ENCODE assay signal across 12 cellular contexts in the genomic region with DNA sequence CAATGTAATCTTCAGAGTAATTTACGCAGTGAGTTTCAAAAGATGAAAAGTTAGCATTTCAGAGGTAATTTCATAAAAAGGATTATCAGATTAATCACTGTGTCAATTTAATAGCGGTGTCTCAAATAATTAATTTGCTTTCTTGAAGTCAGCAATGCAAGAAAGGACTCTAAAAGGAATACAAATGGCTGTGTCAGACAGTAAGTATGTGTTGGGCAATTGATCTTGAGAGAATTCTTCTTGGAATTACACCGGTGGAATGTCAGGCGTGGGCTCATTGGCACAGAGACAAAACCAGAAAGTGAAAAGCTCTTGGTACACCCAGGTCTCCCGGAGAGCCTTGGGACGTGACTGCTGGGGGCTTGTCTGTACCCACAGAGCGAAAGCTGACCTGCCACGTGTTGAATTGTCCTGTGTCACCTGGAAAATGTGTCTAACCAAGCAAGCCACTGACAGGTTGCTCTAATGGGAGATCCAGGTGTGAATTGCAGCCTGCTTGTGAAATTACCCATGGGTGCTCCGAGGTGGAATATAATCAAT.
DNase-seq lines count a peak whose midpoint lies in the region; ATAC-seq, FAIRE-seq and TF ChIP-seq lines count a peak whose summit lies in the region.
"Had no signal": no experiment of that assay in that cellular context is flagged by ENCODE, and none has a peak within 500 bp of the region (broad histone marks: within the 10 kb centered on the region; RNA-seq: fewer than 3 reads in every experiment).

No MANE protein-coding gene starts in this region.

- H3K36me3 ChIP-seq in bronchial epithelial cell (ENCODE audit: control insufficient read depth, insufficient read depth, low read length) = no peaks in the 10 kb centered on the region
- peaks cover 0 to 3% of the 10 kb centered on the region in 2 donors for H3K36me3 ChIP-seq in mucosa of rectum (ENCODE audit: control insufficient read depth in 2 of 2, insufficient read depth in 2 of 2, low read length in 2 of 2)
- no peaks in the 10 kb centered on the region for H3K36me3 ChIP-seq in WERI-Rb-1

- no peaks in the 10 kb centered on the region for H3K9me3 Mint-ChIP-seq in IgD-negative memory B cell
- H3K9me3 Mint-ChIP-seq: activated T-cell treated with anti-CD3 and anti-CD28 coated beads, Interleukin-2, amount 50 U/mL, for 4 hours had no signal

- H3K4me1 Mint-ChIP-seq in IgD-negative memory B cell = peaks cover 28 to 32% (median 29%) of the 10 kb centered on the region in 3 donors

- no peaks in the 10 kb centered on the region for H3K27me3 ChIP-seq in bronchial epithelial cell (ENCODE audit: control insufficient read depth, insufficient read depth, low read length)
- no peaks in the 10 kb centered on the region for H3K27me3 ChIP-seq in mucosa of rectum (ENCODE audit: control insufficient read depth in 2 of 2, insufficient read depth in 2 of 2, low read length in 2 of 2)
- no peaks in the 10 kb centered on the region for H3K27me3 ChIP-seq in WERI-Rb-1 (ENCODE audit: insufficient read depth, low read depth, severe bottlenecking)
- H3K27me3 ChIP-seq: dorsolateral prefrontal cortex had no signal

- H3K4me3 Mint-ChIP-seq in IgD-negative memory B cell = peak overlapping the region in 3 of 4 donors; percentile 5 to 68 (median 54)
- H3K4me3 Mint-ChIP-seq: activated T-cell treated with anti-CD3 and anti-CD28 coated beads, Interleukin-2, amount 50 U/mL, for 4 hours had no signal

- no peaks in the 10 kb centered on the region for H3K36me3 Mint-ChIP-seq in IgD-negative memory B cell

- H3K4me3 ChIP-seq in AG09309 (ENCODE audit: control insufficient read depth, low read depth, low read length) = no peak overlapping the region
- H3K4me3 ChIP-seq in bronchial epithelial cell (ENCODE audit: low read depth, low read length) = no peak overlapping the region
- peak overlapping the region; percentile 37 to 43 for H3K4me3 ChIP-seq in mucosa of rectum (ENCODE audit: low read length in 2 of 2)
- no peak overlapping the region for H3K4me3 ChIP-seq in WERI-Rb-1 (ENCODE audit: low read depth, low read length)
- H3K4me3 ChIP-seq: dorsolateral prefrontal cortex had no signal

- peak overlapping the region in 1 of 2 donors; percentile 55 for H3K9ac ChIP-seq in mucosa of rectum (ENCODE audit: low read depth in 1 of 2, low read length in 2 of 2)

- H3K9me3 ChIP-seq in mucosa of rectum (ENCODE audit: control insufficient read depth in 2 of 2, low read length in 2 of 2) (no peaks in the 10 kb centered on the region), WERI-Rb-1 (ENCODE audit: severe bottlenecking) (no peaks in the 10 kb centered on the region)

- DNase-seq in AG09309 (ENCODE audit: low read depth) = peak; percentile 29
- peak; percentile 58 for DNase-seq in bronchial epithelial cell (ENCODE audit: low read depth)
- DNase-seq in NCI-H1105 treated with DMSO at 0.1 percent for 48 hours (lab: John Stamatoyannopoulos, UW) = no peak
- no peak for DNase-seq in WERI-Rb-1
- no peak for DNase-seq in NCI-H1694 (lab: John Stamatoyannopoulos, UW)
- DNase-seq: activated T-cell treated with anti-CD3 and anti-CD28 coated beads, Interleukin-2, amount 50 U/mL, for 4 hours; dorsolateral prefrontal cortex; NCI-H526 treated with DMSO at 0.1 percent for 48 hours; retina had no signal

- TF ChIP-seq CTCF in AG09309 (IDR thresholded peaks at IDR 0.05; ENCODE audit: control insufficient read depth, insufficient read depth, low read depth, low read length, missing control alignments) = no peak
- TF ChIP-seq CTCF in bronchial epithelial cell (IDR thresholded peaks at IDR 0.05; ENCODE audit: insufficient read depth, low read length, severe bottlenecking) = no peak
- TF ChIP-seq CTCF in WERI-Rb-1 (IDR thresholded peaks at IDR 0.05; ENCODE audit: low read depth, low read length) = no peak

- H3K27me3 Mint-ChIP-seq in IgD-negative memory B cell = no peaks in the 10 kb centered on the region

- FAIRE-seq in bronchial epithelial cell (lab: Jason Lieb, UNC) = no peak

- peak overlapping the region in 2 of 3 donors; percentile 27 to 78 for H3K27ac Mint-ChIP-seq in IgD-negative memory B cell

- H3K4me1 ChIP-seq in mucosa of rectum (ENCODE audit: control insufficient read depth in 2 of 2, insufficient read depth in 2 of 2, low read length in 2 of 2) = peaks cover 23 to 37% of the 10 kb centered on the region in 2 donors

- peak overlapping the region; percentile 74 for H3K27ac ChIP-seq in mucosa of rectum (ENCODE audit: low read depth in 2 of 2, low read length in 2 of 2)
- no peak overlapping the region for H3K27ac ChIP-seq in WERI-Rb-1

- ATAC-seq in GM19023 (IDR thresholded peaks at IDR 0.05; ENCODE audit: unreplicated experiment) = no peak
- ATAC-seq: activated T-cell treated with anti-CD3 and anti-CD28 coated beads, Interleukin-2, amount 50 U/mL, for 4 hours had no signal

Comparison
In these comparisons a context has a peak if more than half of its experiments do, and no peak if none do; other contexts are left out.
1. DNase-seq: peak in AG09309 (single experiment) and bronchial epithelial cell (single experiment); none in NCI-H1105 treated with DMSO at 0.1 percent for 48 hours (single experiment), WERI-Rb-1 (single experiment) and NCI-H1694 (single experiment).
2. H3K4me3 ChIP-seq: peak in mucosa of rectum (2 of 2); none in AG09309 (single experiment), bronchial epithelial cell (single experiment) and WERI-Rb-1 (single experiment).